Comparison of ENCODE assay signal across 6 cellular contexts in genomic region chr1:110951161-110951560, GRCh38.
"Had no signal": no experiment of that assay in that cellular context is flagged by ENCODE, and none has a peak within 500 bp of the region (broad histone marks: within the 10 kb centered on the region; RNA-seq: fewer than 3 reads in every experiment).

No MANE protein-coding gene starts in this region.

- H3K4me3 ChIP-seq: GM23248, HAP-1 had no signal

- H3K9me3 ChIP-seq: HAP-1 had no signal

- DNase-seq: GM23248, GOT3, H7, HFFc6, IMR-90 had no signal

- H3K4me1 ChIP-seq: HAP-1 had no signal

- H3K27ac ChIP-seq: GM23248 had no signal
